Comparison of ENCODE assay signal across 10 cellular contexts in genomic region chr20:61253264-61253639, GRCh38.
DNase-seq lines count a peak whose midpoint lies in the region; ATAC-seq and TF ChIP-seq lines count a peak whose summit lies in the region.
"Had no signal": no experiment of that assay in that cellular context is flagged by ENCODE, and none has a peak within 500 bp of the region (broad histone marks: within the 10 kb centered on the region; RNA-seq: fewer than 3 reads in every experiment).

No MANE protein-coding gene starts in this region.

- CTCF ChIA-PET in GM10248 (lab: Yijun Ruan, JAX): no interaction called here

- no peaks in the 10 kb centered on the region for H3K36me3 Mint-ChIP-seq in effector memory CD8-positive, alpha-beta T cell (ENCODE audit: insufficient read depth)

- peak; percentile 41 for ATAC-seq in stimulated activated naive CD8-positive, alpha-beta T cell treated with anti-CD3 and anti-CD28 coated beads, Interleukin-15, amount 100 ng/mL, for 72 hours
- ATAC-seq in stimulated activated naive CD8-positive, alpha-beta T cell treated with anti-CD3 and anti-CD28 coated beads, Interleukin-15, Interleukin-2, amounts not matched to agents 100 U/mL and 50 U/mL, for 24 hours: no peak
- ATAC-seq in effector memory CD8-positive, alpha-beta T cell (replicated peaks): no peak
- no peak for ATAC-seq in GM21381 (IDR thresholded peaks at IDR 0.05; ENCODE audit: unreplicated experiment)

- H3K9me3 Mint-ChIP-seq in stimulated activated naive CD8-positive, alpha-beta T cell treated with anti-CD3 and anti-CD28 coated beads, Interleukin-15, amount 100 ng/mL, for 72 hours: no peaks in the 10 kb centered on the region
- no peaks in the 10 kb centered on the region for H3K9me3 Mint-ChIP-seq in effector memory CD8-positive, alpha-beta T cell
- H3K9me3 Mint-ChIP-seq: immature natural killer cell had no signal

- H3K4me3 Mint-ChIP-seq in stimulated activated naive CD8-positive, alpha-beta T cell treated with anti-CD3 and anti-CD28 coated beads, Interleukin-15, amount 100 ng/mL, for 72 hours: no peak overlapping the region
- no peak overlapping the region for H3K4me3 Mint-ChIP-seq in effector memory CD8-positive, alpha-beta T cell
- H3K4me3 Mint-ChIP-seq: immature natural killer cell had no signal

- no peak overlapping the region for H3K27ac Mint-ChIP-seq in stimulated activated naive CD8-positive, alpha-beta T cell treated with anti-CD3 and anti-CD28 coated beads, Interleukin-15, amount 100 ng/mL, for 72 hours
- H3K27ac Mint-ChIP-seq in effector memory CD8-positive, alpha-beta T cell: no peak overlapping the region
- H3K27ac Mint-ChIP-seq: immature natural killer cell had no signal

- peak in 1 of 2 donors; percentile 3 for DNase-seq in stimulated activated naive CD8-positive, alpha-beta T cell treated with anti-CD3 and anti-CD28 coated beads, Interleukin-15, amount 100 ng/mL, for 72 hours
- no peak for DNase-seq in stimulated activated naive CD8-positive, alpha-beta T cell treated with anti-CD3 and anti-CD28 coated beads, Interleukin-15, Interleukin-2, amounts not matched to agents 100 U/mL and 50 U/mL, for 24 hours
- peak; percentile 74 for DNase-seq in left kidney (ENCODE audit: low read depth, low spot score)
- no peak for DNase-seq in GM10248 (ENCODE audit: extremely low spot score)
- DNase-seq in activated T-cell treated with anti-CD3 and anti-CD28 coated beads, Interleukin-2, amount 50 U/mL, for 1 hour: no peak
- DNase-seq in effector memory CD8-positive, alpha-beta T cell: no peak
- DNase-seq: immature natural killer cell, NCI-H446 had no signal

- POLR2A ChIA-PET in GM10248 (lab: Yijun Ruan, JAX): no interaction called here

- H3K27ac ChIP-seq in cingulate gyrus (ENCODE audit: low read depth, low read length): peak overlapping the region; percentile 39

- H3K27me3 Mint-ChIP-seq in stimulated activated naive CD8-positive, alpha-beta T cell treated with anti-CD3 and anti-CD28 coated beads, Interleukin-15, amount 100 ng/mL, for 72 hours: peaks cover 74% of the 10 kb centered on the region
- H3K27me3 Mint-ChIP-seq in effector memory CD8-positive, alpha-beta T cell: peaks cover 53 to 74% of the 10 kb centered on the region in 2 donors

- TF ChIP-seq CTCF in GM10248 (IDR thresholded peaks at IDR 0.05; ENCODE audit: control extremely low read depth, extremely low read depth, low read depth, missing control alignments): no peak

- no peaks in the 10 kb centered on the region for H3K4me1 Mint-ChIP-seq in stimulated activated naive CD8-positive, alpha-beta T cell treated with anti-CD3 and anti-CD28 coated beads, Interleukin-15, amount 100 ng/mL, for 72 hours
- peaks cover 0 to 1% of the 10 kb centered on the region in 2 donors for H3K4me1 Mint-ChIP-seq in effector memory CD8-positive, alpha-beta T cell (ENCODE audit: low read depth in 2 of 2)
